17 cellular contexts compared by ENCODE assay signal in genomic region chr19:14395710-14396338, GRCh38. TPM values are rescaled to one million over a fixed set of nuclear protein-coding genes. Genes with fewer than 3 reads are reported as not detected.
DNase-seq lines count a peak whose midpoint lies in the region; ATAC-seq, FAIRE-seq and TF ChIP-seq lines count a peak whose summit lies in the region.
"Had no signal": no experiment of that assay in that cellular context is flagged by ENCODE, and none has a peak within 500 bp of the region (broad histone marks: within the 10 kb centered on the region; RNA-seq: fewer than 3 reads in every experiment).

No MANE protein-coding gene starts in this region.

- TF ChIP-seq CTCF in GM12878 (IDR thresholded peaks at IDR 0.05 in 2 of 3, conservative IDR thresholded peaks at IDR 0.05 in 1 of 3; ENCODE audit: control insufficient read depth in 2 of 3, extremely low read depth in 1 of 3, insufficient read depth in 1 of 3, low read depth in 3 of 3, low read length in 3 of 3) (no peak), neural progenitor cell (IDR thresholded peaks at IDR 0.05) (no peak), dorsolateral prefrontal cortex (IDR thresholded peaks at IDR 0.05 in 54 of 56, conservative IDR thresholded peaks at IDR 0.05 in 2 of 56; ENCODE audit: low read depth in 1 of 56, partially characterized antibody in 56 of 56) (no peak)

- H3K36me3 Mint-ChIP-seq in neural progenitor cell = no peaks in the 10 kb centered on the region

- H3K27me3 ChIP-seq in GM12878 (replicated peaks in 1 of 2; ENCODE audit: control insufficient read depth in 2 of 2, insufficient read depth in 2 of 2, low read length in 1 of 2) (no peaks in the 10 kb centered on the region), neural progenitor cell (no peaks in the 10 kb centered on the region), dorsolateral prefrontal cortex (no peaks in the 10 kb centered on the region)

- H3K4me1 ChIP-seq in GM12878 (ENCODE audit: control insufficient read depth, insufficient read depth, low read length) = peaks cover under 1% of the 10 kb centered on the region; the same call in 1 of the 2 replicates
- peaks cover 5% of the 10 kb centered on the region for H3K4me1 ChIP-seq in neural progenitor cell
- H3K4me1 ChIP-seq: HAP-1 had no signal

- in situ Hi-C loops in GM12878 (cut with MboI) = loop anchor here (5.0 kb wide), 1 partner anchor 371 kb away; no protein-coding TSS in a partner anchor

- TF ChIP-seq EP300 in GM12878 (IDR thresholded peaks at IDR 0.05; ENCODE audit: borderline replicate concordance in 1 of 2, control insufficient read depth in 1 of 2, low read depth in 2 of 2, low read length in 2 of 2) = no peak

- SMC1A ChIA-PET in GM12878 (lab: Charles Lee; ENCODE audit: uncharacterized antibody, unreplicated experiment) = no interaction called here

- peak; percentile 33 for DNase-seq in SKM-1 treated with dmso at 0.1 percent for 144 hours (lab: John Stamatoyannopoulos, UW; ENCODE audit: unreplicated experiment)
- no peak for DNase-seq in SKM-1 (lab: John Stamatoyannopoulos, UW; ENCODE audit: unreplicated experiment)
- DNase-seq in GM12878 (ENCODE audit: low read depth, low spot score) = no peak
- DNase-seq in neural progenitor cell (ENCODE audit: low spot score) = no peak
- no peak for DNase-seq in NCI-H2227 (lab: John Stamatoyannopoulos, UW; ENCODE audit: unreplicated experiment)
- DNase-seq in NCI-H524 (lab: John Stamatoyannopoulos, UW) = no peak
- no peak for DNase-seq in dorsolateral prefrontal cortex
- DNase-seq: amygdala; CD8-positive, alpha-beta memory T cell; mesenchymal stem cell; NCI-H1930; NCI-H510A treated with DMSO at 0.1 percent for 48 hours; right cardiac atrium had no signal

- H3K9me3 ChIP-seq in GM12878 (replicated peaks; ENCODE audit: control insufficient read depth, insufficient read depth, low read length) (no peaks in the 10 kb centered on the region), neural progenitor cell (ENCODE audit: low read depth) (no peaks in the 10 kb centered on the region)
- H3K9me3 ChIP-seq: HAP-1 had no signal

- intact Hi-C loops in GM12878 (cut with micrococcal nuclease; ENCODE audit: unreplicated experiment) = no loop called here
- intact Hi-C loops in dorsolateral prefrontal cortex (cut with DNase I) = loop anchor here in 1 of 2 donors (5.0 kb wide), 1 partner anchor 371 kb away; no protein-coding TSS in a partner anchor

- TF ChIP-seq RAD21 in GM12878 (IDR thresholded peaks at IDR 0.05; ENCODE audit: insufficient read depth, low read depth, low read length) = no peak

- H3K27ac Mint-ChIP-seq in neural progenitor cell = peak overlapping the region; percentile 42

- peaks cover 7% of the 10 kb centered on the region for H3K27me3 Mint-ChIP-seq in neural progenitor cell (ENCODE audit: insufficient read depth, low read depth)

- H2AFZ ChIP-seq in GM12878 (ENCODE audit: control insufficient read depth, low read depth, low read length) (no peak overlapping the region), neural progenitor cell (replicated peaks) (no peak overlapping the region)

- RAD21 ChIA-PET in GM12878 (lab: Charles Lee; ENCODE audit: unreplicated experiment) = interaction anchor here (0.6 to 1.3 kb wide), 2 partner anchors 22 to 34 kb away, joined by 3 to 7 read pairs; no protein-coding TSS in a partner anchor

- ATAC-seq in GM12878 = peak; percentile 10

- H3K36me3 ChIP-seq in GM12878 (ENCODE audit: control insufficient read depth in 2 of 2, insufficient read depth in 2 of 2, low read length in 1 of 2) = peaks cover 23% of the 10 kb centered on the region in 2 experiments; a peak in 3 of 4 replicates
- no peaks in the 10 kb centered on the region for H3K36me3 ChIP-seq in neural progenitor cell

- POLR2A ChIA-PET in GM12878 (lab: Charles Lee) = interaction anchor here (1.4 kb wide), 1 partner anchor 11 kb away, joined by 3 read pairs; no protein-coding TSS in a partner anchor

- CTCF ChIA-PET in GM12878 (lab: Yijun Ruan, JAX) = no interaction called here

- WGBS in GM12878 (ENCODE audit: insufficient coverage, insufficient replicate concordance, low lambda C conversion rate, missing lambda C conversion rate) = 91% methylated on average over 16 of the region's 16 CpGs

- H3K9me3 Mint-ChIP-seq in neural progenitor cell = no peaks in the 10 kb centered on the region

- H3K4me2 ChIP-seq in GM12878 (ENCODE audit: control insufficient read depth, insufficient read depth) (no peak overlapping the region), neural progenitor cell (no peak overlapping the region)

- H3F3A ChIP-seq in neural progenitor cell (ENCODE audit: low read depth) = peaks cover 4% of the 10 kb centered on the region

- H3K9ac ChIP-seq in GM12878 (ENCODE audit: control insufficient read depth, insufficient read depth, low read length) = no peak overlapping the region
- no peak overlapping the region for H3K9ac ChIP-seq in neural progenitor cell

- FAIRE-seq in GM12878 (lab: Jason Lieb, UNC) = no peak

- H3K79me2 ChIP-seq in GM12878 (ENCODE audit: control insufficient read depth, insufficient read depth, low read length) (no peaks in the 10 kb centered on the region), neural progenitor cell (ENCODE audit: low read depth) (no peaks in the 10 kb centered on the region)

- H3K27ac ChIP-seq in GM12878 (ENCODE audit: control insufficient read depth, insufficient read depth) (no peak overlapping the region), neural progenitor cell (no peak overlapping the region), dorsolateral prefrontal cortex (no peak overlapping the region)
- H3K27ac ChIP-seq: epithelial cell of prostate, VCaP had no signal

- TF ChIP-seq POLR2A in GM19193 (IDR thresholded peaks at IDR 0.05; ENCODE audit: extremely low read depth, insufficient read depth, insufficient read length) (peak; percentile 9), GM12878 (IDR thresholded peaks at IDR 0.05; ENCODE audit: low read depth, low read length) (peak; percentile 57; the same call in 1 of the 2 replicates)

- H3K4me1 Mint-ChIP-seq in neural progenitor cell = peaks cover 17% of the 10 kb centered on the region

- H3K4me3 ChIP-seq in GM12878 (no peak overlapping the region), neural progenitor cell (no peak overlapping the region), dorsolateral prefrontal cortex (no peak overlapping the region)
- H3K4me3 ChIP-seq: HAP-1 had no signal

- H3K4me3 Mint-ChIP-seq in neural progenitor cell = no peak overlapping the region

- H4K20me1 ChIP-seq in GM12878 (ENCODE audit: control insufficient read depth, insufficient read depth) = no peaks in the 10 kb centered on the region
- no peaks in the 10 kb centered on the region for H4K20me1 ChIP-seq in neural progenitor cell (ENCODE audit: low read depth)

- no TSS peak for BruUV-seq in GM12878 (replicated peaks; lab: Mats Ljungman, UMichigan)

RNA-seq across cellular contexts. Expression of gene ADGRE5, which starts 14.6 kb away (rescaled TPM):
- 147 and 180 TPM in 2 replicates for total RNA-seq in GM12878 (2013; cell fraction: nucleolus; rRNA removed)
- total RNA-seq in GM12878 (2014; rRNA removed) = 75.3 and 81.7 TPM in 2 replicates
- total RNA-seq in GM12878 (2014; rRNA removed; fragmentation: Illumina TruSeq; extraction: Trizol) = 20.7 and 23.9 TPM in 2 replicates
- 103 and 111 TPM in 2 replicates for total RNA-seq in GM12878 (2021)
- polyA plus RNA-seq in GM12878 (2011; ENCODE audit: low read depth) = 23.2 TPM
- polyA plus RNA-seq in GM12878 (2011; rRNA removed) = 19.1 and 31.8 TPM in 2 replicates
- 42.8 and 43.6 TPM in 2 replicates for polyA plus RNA-seq in GM12878 (2011; cell fraction: cytosol; rRNA removed)
- 211 and 230 TPM in 2 replicates for polyA plus RNA-seq in GM12878 (2011; cell fraction: nucleus; rRNA removed)
- polyA plus RNA-seq in GM12878 (2012) = 62.9 and 69.7 TPM in 2 replicates
- 31.0 and 48.2 TPM in 2 replicates for polyA plus RNA-seq in GM12878 (2014; fragmentation: Illumina TruSeq; extraction: Trizol)
- polyA plus RNA-seq in GM12878 (2014; fragmentation: Nextera tagmentation; extraction: Ambion mirVana) = 1 to 10 TPM; 4.0 to 4.5 TPM
- polyA plus RNA-seq in GM12878 (2014; rRNA removed) = 59.7 and 67.2 TPM in 2 replicates
- 10 to 100 TPM; 66.3 to 71.8 TPM for polyA plus RNA-seq in GM12878 (2016; fragmentation: Nextera tagmentation; extraction: Ambion mirVana)
- polyA minus RNA-seq in GM12878 (2011; rRNA and poly(A)+ RNA removed) = 58.1 and 96.5 TPM in 2 replicates
- 35.2 and 47.0 TPM in 2 replicates for polyA minus RNA-seq in GM12878 (2011; cell fraction: cytosol; rRNA and poly(A)+ RNA removed)
- 50.1 and 74.1 TPM in 2 replicates for polyA minus RNA-seq in GM12878 (2011; cell fraction: nucleus; rRNA and poly(A)+ RNA removed)
- 1.1 and 1.5 TPM in 2 replicates for total RNA-seq in neural progenitor cell (ENCODE audit: low replicate concordance)
- 10 to 100 TPM in 67 of 120 experiments, 1 to 10 TPM in 53; 3.9 to 39.0 (median 10.7) TPM for total RNA-seq in dorsolateral prefrontal cortex

RNA-seq across cellular contexts. Expression of gene DDX39A, which starts 23.3 kb away (rescaled TPM):
- total RNA-seq in GM12878 (2013; cell fraction: nucleolus; rRNA removed) = 162 and 204 TPM in 2 replicates
- total RNA-seq in GM12878 (2014; rRNA removed) (248 and 280 TPM in 2 replicates), GM12878 (2014; rRNA removed; fragmentation: Illumina TruSeq; extraction: Trizol) (109 and 116 TPM in 2 replicates), GM12878 (2021) (218 and 236 TPM in 2 replicates), neural progenitor cell (ENCODE audit: low replicate concordance) (38.6 and 92.0 TPM in 2 replicates), dorsolateral prefrontal cortex (10 to 100 TPM; 17.5 to 45.6 (median 29.1) TPM)
- 90.3 TPM for polyA plus RNA-seq in GM12878 (2011; ENCODE audit: low read depth)
- polyA plus RNA-seq in GM12878 (2011; rRNA removed) (56.8 and 134 TPM in 2 replicates), GM12878 (2014; fragmentation: Illumina TruSeq; extraction: Trizol) (40.7 and 113 TPM in 2 replicates), GM12878 (2014; fragmentation: Nextera tagmentation; extraction: Ambion mirVana) (100 to 1,000 TPM; 168 to 212 TPM), GM12878 (2014; rRNA removed) (249 and 298 TPM in 2 replicates), GM12878 (2016; fragmentation: Nextera tagmentation; extraction: Ambion mirVana) (100 to 1,000 TPM; 356 to 378 TPM)
- 158 and 220 TPM in 2 replicates for polyA plus RNA-seq in GM12878 (2011; cell fraction: cytosol; rRNA removed)
- 1,234 and 1,343 TPM in 2 replicates for polyA plus RNA-seq in GM12878 (2011; cell fraction: nucleus; rRNA removed)
- 147 and 173 TPM in 2 replicates for polyA plus RNA-seq in GM12878 (2012)
- polyA minus RNA-seq in GM12878 (2011; rRNA and poly(A)+ RNA removed) = 84.7 and 109 TPM in 2 replicates
- polyA minus RNA-seq in GM12878 (2011; cell fraction: cytosol; rRNA and poly(A)+ RNA removed) = 46.0 and 52.9 TPM in 2 replicates
- polyA minus RNA-seq in GM12878 (2011; cell fraction: nucleus; rRNA and poly(A)+ RNA removed) = 125 and 175 TPM in 2 replicates

RNA-seq across cellular contexts. Expression of gene PKN1, which starts 37.3 kb away (rescaled TPM):
- 65.2 and 69.3 TPM in 2 replicates for total RNA-seq in GM12878 (2013; cell fraction: nucleolus; rRNA removed)
- total RNA-seq in GM12878 (2014; rRNA removed) = 68.0 and 80.0 TPM in 2 replicates
- total RNA-seq in GM12878 (2014; rRNA removed; fragmentation: Illumina TruSeq; extraction: Trizol) = 47.8 and 54.2 TPM in 2 replicates
- total RNA-seq in GM12878 (2021) = 189 and 202 TPM in 2 replicates
- polyA plus RNA-seq in GM12878 (2011; ENCODE audit: low read depth) = 24.3 TPM
- 26.0 and 49.8 TPM in 2 replicates for polyA plus RNA-seq in GM12878 (2011; rRNA removed)
- 60.4 and 77.2 TPM in 2 replicates for polyA plus RNA-seq in GM12878 (2011; cell fraction: cytosol; rRNA removed)
- polyA plus RNA-seq in GM12878 (2011; cell fraction: nucleus; rRNA removed) = 89.7 and 112 TPM in 2 replicates
- 75.7 and 100 TPM in 2 replicates for polyA plus RNA-seq in GM12878 (2012)
- 18.9 and 45.4 TPM in 2 replicates for polyA plus RNA-seq in GM12878 (2014; fragmentation: Illumina TruSeq; extraction: Trizol)
- polyA plus RNA-seq in GM12878 (2014; fragmentation: Nextera tagmentation; extraction: Ambion mirVana) = 1 to 10 TPM; 1.0 to 1.4 TPM
- 77.3 and 91.2 TPM in 2 replicates for polyA plus RNA-seq in GM12878 (2014; rRNA removed)
- polyA plus RNA-seq in GM12878 (2016; fragmentation: Nextera tagmentation; extraction: Ambion mirVana) = 10 to 100 TPM; 51.3 to 60.1 TPM
- polyA minus RNA-seq in GM12878 (2011; rRNA and poly(A)+ RNA removed) = 59.2 and 121 TPM in 2 replicates
- 51.6 and 70.8 TPM in 2 replicates for polyA minus RNA-seq in GM12878 (2011; cell fraction: cytosol; rRNA and poly(A)+ RNA removed)
- 17.0 and 26.6 TPM in 2 replicates for polyA minus RNA-seq in GM12878 (2011; cell fraction: nucleus; rRNA and poly(A)+ RNA removed)
- 29.0 and 98.6 TPM in 2 replicates for total RNA-seq in neural progenitor cell (ENCODE audit: low replicate concordance)
- 100 to 1,000 TPM in 6 of 120 experiments, 10 to 100 TPM in 114; 45.9 to 129 (median 73.3) TPM for total RNA-seq in dorsolateral prefrontal cortex
